ENCODE assay signal across 22 cellular contexts in the genomic region with DNA sequence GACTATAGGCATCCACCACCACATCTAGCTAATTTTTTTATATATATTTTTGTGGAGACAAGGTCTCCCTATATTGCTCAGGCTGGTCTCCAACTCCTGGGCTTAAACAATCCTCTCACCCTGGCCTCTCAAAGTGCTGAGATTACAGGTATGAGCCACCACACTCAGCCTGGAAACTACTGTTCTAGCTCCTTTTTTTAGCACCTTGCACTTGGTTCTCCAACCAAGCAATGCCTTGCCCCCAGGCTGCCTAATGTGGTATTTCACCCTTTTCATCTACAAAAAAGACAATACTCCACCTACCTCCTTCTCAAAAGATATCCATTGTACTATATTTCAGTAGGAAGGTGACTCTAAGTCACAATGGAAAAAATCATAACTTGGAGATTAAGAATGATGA. TPM values are rescaled to one million over a fixed set of nuclear protein-coding genes. Genes with fewer than 3 reads are reported as not detected.
A peak's percentile ranks its signal among the peaks of the same experiment; 100 is the strongest.
DNase-seq lines count a peak whose midpoint lies in the region; ATAC-seq and TF ChIP-seq lines count a peak whose summit lies in the region.
"Had no signal": no experiment of that assay in that cellular context is flagged by ENCODE, and none has a peak within 500 bp of the region (broad histone marks: within the 10 kb centered on the region; RNA-seq: fewer than 3 reads in every experiment).

No MANE protein-coding gene starts in this region.

- H3K27me3 ChIP-seq in left ventricle myocardium inferior (ENCODE audit: low read depth) = no peaks in the 10 kb centered on the region
- H3K27me3 ChIP-seq: pancreas, right lobe of liver, SJCRH30, thyroid gland had no signal

- no peak for TF ChIP-seq CTCF in WTC11 (IDR thresholded peaks at IDR 0.05)
- peak; percentile 5 for TF ChIP-seq CTCF in fibroblast of mammary gland (conservative IDR thresholded peaks at IDR 0.05; ENCODE audit: control insufficient read depth, insufficient read depth, low read depth, low read length)
- no peak for TF ChIP-seq CTCF in left ventricle myocardium inferior (IDR thresholded peaks at IDR 0.05; ENCODE audit: borderline replicate concordance)

- no peaks in the 10 kb centered on the region for H3K27me3 Mint-ChIP-seq in WTC11 (ENCODE audit: low read depth)
- H3K27me3 Mint-ChIP-seq: naive B cell had no signal

- POLR2A ChIA-PET in WTC11 (lab: Charles Lee) = no interaction called here

- H3K4me1 ChIP-seq in left ventricle myocardium inferior = peaks cover 46% of the 10 kb centered on the region
- H3K4me1 ChIP-seq: SJCRH30 had no signal

- DNase-seq in stimulated activated CD4-positive, alpha-beta T cell treated with anti-CD3 and anti-CD28 coated beads, Interleukin-1b, Interleukin-23, amount 100 ng/mL, for 48 hours = peak; percentile 12
- no peak for DNase-seq in stimulated activated CD4-positive, alpha-beta T cell treated with anti-CD3 and anti-CD28 coated beads, Interleukin-2, amount 100 ng/mL, for 48 hours
- no peak for DNase-seq in WTC11 (ENCODE audit: low spot score)
- no peak for DNase-seq in fibroblast of mammary gland (ENCODE audit: low read depth)
- no peak for DNase-seq in NCI-H2171 (lab: John Stamatoyannopoulos, UW)
- DNase-seq in SKM-1 treated with dmso at 0.1 percent for 144 hours (lab: John Stamatoyannopoulos, UW; ENCODE audit: unreplicated experiment) = no peak
- DNase-seq in left ventricle myocardium inferior = no peak
- DNase-seq: activated CD8-positive, alpha-beta memory T cell treated with anti-CD3 and anti-CD28 coated beads for 24 hours; GOT3; naive B cell; NCI-H1092; NCI-H2029 treated with DMSO at 0.1 percent for 48 hours; NK-92 treated with Interleukin-12 subunit alpha and Interleukin-12 subunit beta, amount 100 ng/mL, for 24 hours; pancreas; right lobe of liver; SJCRH30; thyroid gland had no signal

- no peak overlapping the region for H3K4me3 Mint-ChIP-seq in WTC11
- H3K4me3 Mint-ChIP-seq: activated T-helper 1 cell treated with anti-CD3 and anti-CD28 coated beads, Interleukin-12 subunit alpha, Interleukin-12 subunit beta, Interleukin-2, Interleukin-4 antibody, amounts not matched to agents 30 ng/mL and 10 ng/mL and 1 ng/mL, durations not matched to agents 14 hours and 24 hours and 36 hours; T-helper 1 cell treated with Interleukin-12 subunit alpha and Interleukin-12 subunit beta and Interleukin-4 antibody, amounts not matched to agents 30 μg/mL and 1 μg/mL, for 36 hours had no signal

- H3K4me1 Mint-ChIP-seq in WTC11 = peaks cover 7% of the 10 kb centered on the region

- peaks cover 16% of the 10 kb centered on the region for H3K36me3 ChIP-seq in left ventricle myocardium inferior
- H3K36me3 ChIP-seq: pancreas, thyroid gland had no signal

- ATAC-seq in WTC11 (0 out of 2 replicates have a peak, but pooled peaks have one; percentile 20), GM18868 (IDR thresholded peaks at IDR 0.05; ENCODE audit: unreplicated experiment) (no peak)
- ATAC-seq: Panc1, pancreas, right lobe of liver had no signal

- no peaks in the 10 kb centered on the region for H3K9me3 ChIP-seq in left ventricle myocardium inferior (replicated peaks)
- H3K9me3 ChIP-seq: pancreas, right lobe of liver, SJCRH30, thyroid gland had no signal

- peak overlapping the region; percentile 61 for H3K27ac Mint-ChIP-seq in WTC11
- H3K27ac Mint-ChIP-seq: activated T-helper 1 cell treated with anti-CD3 and anti-CD28 coated beads, Interleukin-12 subunit alpha, Interleukin-12 subunit beta, Interleukin-2, Interleukin-4 antibody, amounts not matched to agents 30 ng/mL and 10 ng/mL and 1 ng/mL, durations not matched to agents 14 hours and 24 hours and 36 hours; T-helper 1 cell treated with Interleukin-12 subunit alpha and Interleukin-12 subunit beta and Interleukin-4 antibody, amounts not matched to agents 30 μg/mL and 1 μg/mL, for 36 hours had no signal

- intact Hi-C loops in left ventricle myocardium inferior (cut with micrococcal nuclease) = no loop called here

- no peaks in the 10 kb centered on the region; the same call in 1 of the 2 replicates for H3K9me3 Mint-ChIP-seq in WTC11

- CTCF ChIA-PET in WTC11 (lab: Charles Lee) = interaction anchor here (0.6 to 1.1 kb wide), 5 partner anchors 31 to 310 kb away, joined by 3 to 5 read pairs (median 3); no protein-coding TSS in a partner anchor

- H3K36me3 Mint-ChIP-seq in WTC11 = peaks cover 27% of the 10 kb centered on the region

- no peak overlapping the region for H3K27ac ChIP-seq in left ventricle myocardium inferior (replicated peaks)
- H3K27ac ChIP-seq: pancreas, right lobe of liver, SJCRH30, thyroid gland had no signal

- H3K4me3 ChIP-seq in fibroblast of mammary gland (ENCODE audit: control insufficient read depth, low read depth, low read length) (no peak overlapping the region), left ventricle myocardium inferior (no peak overlapping the region)
- H3K4me3 ChIP-seq: pancreas, right lobe of liver, SJCRH30, thyroid gland had no signal

TF ChIP-seq in WTC11, 78 proteins besides CTCF, POLR2A, EP300 and RAD21 (continues in another document):
- TF ChIP-seq JUN (CRISPR knock-in tag; IDR thresholded peaks at IDR 0.05) = no peak
- TF ChIP-seq, protein P1, sequence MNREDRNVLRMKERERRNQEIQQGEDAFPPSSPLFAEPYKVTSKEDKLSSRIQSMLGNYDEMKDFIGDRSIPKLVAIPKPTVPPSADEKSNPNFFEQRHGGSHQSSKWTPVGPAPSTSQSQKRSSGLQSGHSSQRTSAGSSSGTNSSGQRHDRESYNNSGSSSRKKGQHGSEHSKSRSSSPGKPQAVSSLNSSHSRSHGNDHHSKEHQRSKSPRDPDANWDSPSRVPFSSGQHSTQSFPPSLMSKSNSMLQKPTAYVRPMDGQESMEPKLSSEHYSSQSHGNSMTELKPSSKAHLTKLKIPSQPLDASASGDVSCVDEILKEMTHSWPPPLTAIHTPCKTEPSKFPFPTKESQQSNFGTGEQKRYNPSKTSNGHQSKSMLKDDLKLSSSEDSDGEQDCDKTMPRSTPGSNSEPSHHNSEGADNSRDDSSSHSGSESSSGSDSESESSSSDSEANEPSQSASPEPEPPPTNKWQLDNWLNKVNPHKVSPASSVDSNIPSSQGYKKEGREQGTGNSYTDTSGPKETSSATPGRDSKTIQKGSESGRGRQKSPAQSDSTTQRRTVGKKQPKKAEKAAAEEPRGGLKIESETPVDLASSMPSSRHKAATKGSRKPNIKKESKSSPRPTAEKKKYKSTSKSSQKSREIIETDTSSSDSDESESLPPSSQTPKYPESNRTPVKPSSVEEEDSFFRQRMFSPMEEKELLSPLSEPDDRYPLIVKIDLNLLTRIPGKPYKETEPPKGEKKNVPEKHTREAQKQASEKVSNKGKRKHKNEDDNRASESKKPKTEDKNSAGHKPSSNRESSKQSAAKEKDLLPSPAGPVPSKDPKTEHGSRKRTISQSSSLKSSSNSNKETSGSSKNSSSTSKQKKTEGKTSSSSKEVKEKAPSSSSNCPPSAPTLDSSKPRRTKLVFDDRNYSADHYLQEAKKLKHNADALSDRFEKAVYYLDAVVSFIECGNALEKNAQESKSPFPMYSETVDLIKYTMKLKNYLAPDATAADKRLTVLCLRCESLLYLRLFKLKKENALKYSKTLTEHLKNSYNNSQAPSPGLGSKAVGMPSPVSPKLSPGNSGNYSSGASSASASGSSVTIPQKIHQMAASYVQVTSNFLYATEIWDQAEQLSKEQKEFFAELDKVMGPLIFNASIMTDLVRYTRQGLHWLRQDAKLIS (CRISPR knock-in tag; IDR thresholded peaks at IDR 0.05; ENCODE audit: borderline replicate concordance) = no peak
- TF ChIP-seq GABPB1 (CRISPR knock-in tag; IDR thresholded peaks at IDR 0.05) = no peak
- TF ChIP-seq, protein P2, sequence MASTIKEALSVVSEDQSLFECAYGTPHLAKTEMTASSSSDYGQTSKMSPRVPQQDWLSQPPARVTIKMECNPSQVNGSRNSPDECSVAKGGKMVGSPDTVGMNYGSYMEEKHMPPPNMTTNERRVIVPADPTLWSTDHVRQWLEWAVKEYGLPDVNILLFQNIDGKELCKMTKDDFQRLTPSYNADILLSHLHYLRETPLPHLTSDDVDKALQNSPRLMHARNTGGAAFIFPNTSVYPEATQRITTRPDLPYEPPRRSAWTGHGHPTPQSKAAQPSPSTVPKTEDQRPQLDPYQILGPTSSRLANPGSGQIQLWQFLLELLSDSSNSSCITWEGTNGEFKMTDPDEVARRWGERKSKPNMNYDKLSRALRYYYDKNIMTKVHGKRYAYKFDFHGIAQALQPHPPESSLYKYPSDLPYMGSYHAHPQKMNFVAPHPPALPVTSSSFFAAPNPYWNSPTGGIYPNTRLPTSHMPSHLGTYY (CRISPR knock-in tag; IDR thresholded peaks at IDR 0.05) = no peak
- no peak for TF ChIP-seq PRRX2 (CRISPR knock-in tag; IDR thresholded peaks at IDR 0.05)
- no peak for TF ChIP-seq TEAD4 (CRISPR knock-in tag; IDR thresholded peaks at IDR 0.05)
- TF ChIP-seq, protein P3, sequence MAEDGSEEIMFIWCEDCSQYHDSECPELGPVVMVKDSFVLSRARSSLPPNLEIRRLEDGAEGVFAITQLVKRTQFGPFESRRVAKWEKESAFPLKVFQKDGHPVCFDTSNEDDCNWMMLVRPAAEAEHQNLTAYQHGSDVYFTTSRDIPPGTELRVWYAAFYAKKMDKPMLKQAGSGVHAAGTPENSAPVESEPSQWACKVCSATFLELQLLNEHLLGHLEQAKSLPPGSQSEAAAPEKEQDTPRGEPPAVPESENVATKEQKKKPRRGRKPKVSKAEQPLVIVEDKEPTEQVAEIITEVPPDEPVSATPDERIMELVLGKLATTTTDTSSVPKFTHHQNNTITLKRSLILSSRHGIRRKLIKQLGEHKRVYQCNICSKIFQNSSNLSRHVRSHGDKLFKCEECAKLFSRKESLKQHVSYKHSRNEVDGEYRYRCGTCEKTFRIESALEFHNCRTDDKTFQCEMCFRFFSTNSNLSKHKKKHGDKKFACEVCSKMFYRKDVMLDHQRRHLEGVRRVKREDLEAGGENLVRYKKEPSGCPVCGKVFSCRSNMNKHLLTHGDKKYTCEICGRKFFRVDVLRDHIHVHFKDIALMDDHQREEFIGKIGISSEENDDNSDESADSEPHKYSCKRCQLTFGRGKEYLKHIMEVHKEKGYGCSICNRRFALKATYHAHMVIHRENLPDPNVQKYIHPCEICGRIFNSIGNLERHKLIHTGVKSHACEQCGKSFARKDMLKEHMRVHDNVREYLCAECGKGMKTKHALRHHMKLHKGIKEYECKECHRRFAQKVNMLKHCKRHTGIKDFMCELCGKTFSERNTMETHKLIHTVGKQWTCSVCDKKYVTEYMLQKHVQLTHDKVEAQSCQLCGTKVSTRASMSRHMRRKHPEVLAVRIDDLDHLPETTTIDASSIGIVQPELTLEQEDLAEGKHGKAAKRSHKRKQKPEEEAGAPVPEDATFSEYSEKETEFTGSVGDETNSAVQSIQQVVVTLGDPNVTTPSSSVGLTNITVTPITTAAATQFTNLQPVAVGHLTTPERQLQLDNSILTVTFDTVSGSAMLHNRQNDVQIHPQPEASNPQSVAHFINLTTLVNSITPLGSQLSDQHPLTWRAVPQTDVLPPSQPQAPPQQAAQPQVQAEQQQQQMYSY (CRISPR knock-in tag; IDR thresholded peaks at IDR 0.05) = no peak
- no peak for TF ChIP-seq IRF2 (CRISPR knock-in tag; IDR thresholded peaks at IDR 0.05; ENCODE audit: borderline replicate concordance, low read depth)

RNA-seq across cellular contexts. Expression of gene ARNT, which starts 6.7 kb away (rescaled TPM):
- total RNA-seq in WTC11 (2021) (30.7 to 35.0 TPM (median 33.8 TPM) in 3 replicates), left ventricle myocardium inferior (26.5 TPM)

RNA-seq across cellular contexts. Expression of gene CTXND2, which starts 17.3 kb away (rescaled TPM):
- total RNA-seq in WTC11 (2021) = not detected in 3 replicates
- not detected for total RNA-seq in left ventricle myocardium inferior
- total RNA-seq: activated T-helper 1 cell treated with anti-CD3 and anti-CD28 coated beads, Interleukin-12 subunit alpha, Interleukin-12 subunit beta, Interleukin-2, Interleukin-4 antibody, amounts not matched to agents 30 ng/mL and 10 ng/mL and 1 ng/mL, durations not matched to agents 14 hours and 24 hours and 36 hours; NCI-H460; pancreas; right lobe of liver; SJCRH30; thyroid gland had no signal

RNA-seq across cellular contexts. Expression of gene SETDB1, which starts 56.5 kb away (rescaled TPM):
- total RNA-seq in WTC11 (2021) (48.1 to 53.1 TPM (median 48.8 TPM) in 3 replicates), left ventricle myocardium inferior (17.2 TPM)
